32 cellular contexts compared by ENCODE assay signal in genomic region chr7:104388222-104388621, GRCh38. TPM values are rescaled to one million over a fixed set of nuclear protein-coding genes. Genes with fewer than 3 reads are reported as not detected.
"Had no signal": no experiment of that assay in that cellular context is flagged by ENCODE, and none has a peak within 500 bp of the region (broad histone marks: within the 10 kb centered on the region; RNA-seq: fewer than 3 reads in every experiment).

No MANE protein-coding gene starts in this region.

- H3K27ac Mint-ChIP-seq: naive thymus-derived CD8-positive, alpha-beta T cell; natural killer cell treated with Interleukin-12 subunit alpha and Interleukin-12 subunit beta and Interleukin-15 and Interleukin-18, amount 100 ng/mL, for 72 hours; nephron progenitor cell; progenitor cell of endocrine pancreas; stimulated activated memory B cell treated with anti-CD40 and anti-IgM and Interleukin-4, amounts not matched to agents 10 μg/mL and 1 μg/mL and 100 μg/mL, for 72 hours; stimulated activated naive CD8-positive, alpha-beta T cell treated with anti-CD3 and anti-CD28 coated beads, Interleukin-15, amount 100 ng/mL, for 72 hours; type B pancreatic cell had no signal

- DNase-seq: naive thymus-derived CD8-positive, alpha-beta T cell; nephron progenitor cell; nucleus accumbens; ovary; posterior cingulate gyrus; psoas muscle; right cardiac atrium; spleen; stimulated activated CD4-positive, alpha-beta T cell treated with anti-CD3 and anti-CD28 coated beads, Interleukin-12 subunit alpha, Interleukin-12 subunit beta, amount 100 ng/mL, for 4 hours; stimulated activated CD4-positive, alpha-beta T cell treated with anti-CD3 and anti-CD28 coated beads, Interleukin-1b, Interleukin-23, amount 100 ng/mL, for 48 hours; stimulated activated CD4-positive, alpha-beta T cell treated with anti-CD3 and anti-CD28 coated beads, Interleukin-4, amount 100 ng/mL, for 1 hour; stimulated activated CD4-positive, alpha-beta T cell treated with anti-CD3 and anti-CD28 coated beads, Interleukin-4, amount 100 ng/mL, for 4 hours; stimulated activated CD8-positive, alpha-beta memory T cell treated with anti-CD3 and anti-CD28 coated beads, Interleukin-4, amount 100 ng/mL, for 48 hours; stimulated activated naive CD4-positive, alpha-beta T cell; stimulated activated naive CD8-positive, alpha-beta T cell treated with anti-CD3 and anti-CD28 coated beads, Interleukin-15, amount 100 ng/mL, for 72 hours; stimulated activated naive CD8-positive, alpha-beta T cell treated with anti-CD3 and anti-CD28 coated beads, Interleukin-15, Interleukin-2, amounts not matched to agents 100 U/mL and 50 U/mL, for 24 hours; substantia nigra; testis; tibial artery; transverse colon; upper lobe of right lung; uterus had no signal

- H3K27me3 Mint-ChIP-seq: natural killer cell treated with Interleukin-12 subunit alpha and Interleukin-12 subunit beta and Interleukin-15 and Interleukin-18, amount 100 ng/mL, for 72 hours; progenitor cell of endocrine pancreas; type B pancreatic cell had no signal

- ATAC-seq: naive thymus-derived CD8-positive, alpha-beta T cell; natural killer cell treated with Interleukin-12 subunit alpha and Interleukin-12 subunit beta and Interleukin-15 and Interleukin-18, amount 100 ng/mL, for 72 hours; psoas muscle; right cardiac atrium; sciatic nerve; stimulated activated memory B cell treated with anti-CD40 and anti-IgM and Interleukin-4, amounts not matched to agents 10 μg/mL and 1 μg/mL and 100 μg/mL, for 72 hours; stimulated activated naive CD8-positive, alpha-beta T cell treated with anti-CD3 and anti-CD28 coated beads, Interleukin-15, amount 100 ng/mL, for 72 hours; stimulated activated naive CD8-positive, alpha-beta T cell treated with anti-CD3 and anti-CD28 coated beads, Interleukin-15, Interleukin-2, amounts not matched to agents 100 U/mL and 50 U/mL, for 24 hours; upper lobe of right lung had no signal

- H3K4me1 Mint-ChIP-seq: naive thymus-derived CD8-positive, alpha-beta T cell; nephron progenitor cell; neural crest cell; stimulated activated memory B cell treated with anti-CD40 and anti-IgM and Interleukin-4, amounts not matched to agents 10 μg/mL and 1 μg/mL and 100 μg/mL, for 72 hours; stimulated activated naive CD8-positive, alpha-beta T cell treated with anti-CD3 and anti-CD28 coated beads, Interleukin-15, amount 100 ng/mL, for 72 hours had no signal

- H3K4me3 Mint-ChIP-seq: naive thymus-derived CD8-positive, alpha-beta T cell; natural killer cell treated with Interleukin-12 subunit alpha and Interleukin-12 subunit beta and Interleukin-15 and Interleukin-18, amount 100 ng/mL, for 72 hours; nephron progenitor cell; neural crest cell; stimulated activated memory B cell treated with anti-CD40 and anti-IgM and Interleukin-4, amounts not matched to agents 10 μg/mL and 1 μg/mL and 100 μg/mL, for 72 hours; stimulated activated naive CD8-positive, alpha-beta T cell treated with anti-CD3 and anti-CD28 coated beads, Interleukin-15, amount 100 ng/mL, for 72 hours; type B pancreatic cell had no signal

- H3K36me3 Mint-ChIP-seq: stimulated activated memory B cell treated with anti-CD40 and anti-IgM and Interleukin-4, amounts not matched to agents 10 μg/mL and 1 μg/mL and 100 μg/mL, for 72 hours; type B pancreatic cell had no signal

RNA-seq across cellular contexts. Expression of gene LHFPL3, which starts 59.8 kb away (rescaled TPM):
- total RNA-seq: naive thymus-derived CD8-positive, alpha-beta T cell; natural killer cell treated with Interleukin-12 subunit alpha and Interleukin-12 subunit beta and Interleukin-15 and Interleukin-18, amount 100 ng/mL, for 72 hours; neural crest cell; osteoblast; progenitor cell of endocrine pancreas; psoas muscle; renal cortical epithelial cell; right cardiac atrium; sciatic nerve; smooth muscle cell; suprapubic skin; upper lobe of right lung had no signal
